15 cellular contexts compared by ENCODE assay signal in the genomic region with DNA sequence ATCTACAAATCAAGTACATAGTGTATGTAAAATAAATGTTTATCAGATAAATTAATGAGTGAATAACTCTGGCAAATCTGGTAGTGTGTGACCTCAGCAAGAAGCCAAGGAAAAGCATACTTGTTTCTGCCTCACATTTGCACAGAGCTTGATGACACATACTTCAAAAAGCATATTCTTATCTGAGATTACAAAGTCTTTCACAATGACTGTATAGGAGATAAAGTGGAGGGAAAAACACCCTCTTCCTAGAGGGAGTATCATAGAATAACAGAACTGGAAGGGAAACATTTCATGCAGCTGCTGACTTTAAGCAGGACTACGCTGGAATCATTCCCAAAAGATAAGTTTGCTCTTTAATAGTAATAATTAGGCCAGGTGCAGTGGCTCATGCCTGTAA. TPM values are rescaled to one million over a fixed set of nuclear protein-coding genes. Genes with fewer than 3 reads are reported as not detected.
DNase-seq lines count a peak whose midpoint lies in the region; ATAC-seq, FAIRE-seq and TF ChIP-seq lines count a peak whose summit lies in the region.
"Had no signal": no experiment of that assay in that cellular context is flagged by ENCODE, and none has a peak within 500 bp of the region (broad histone marks: within the 10 kb centered on the region; RNA-seq: fewer than 3 reads in every experiment).

No MANE protein-coding gene starts in this region.

- H3K4me3 ChIP-seq in fibroblast of pulmonary artery (replicated peaks; ENCODE audit: low read depth, low read length), result no peak overlapping the region

- TF ChIP-seq CTCF in fibroblast of pulmonary artery (IDR thresholded peaks at IDR 0.05; ENCODE audit: low read length, missing control alignments), result no peak
- no peak for TF ChIP-seq CTCF in GM10248 (IDR thresholded peaks at IDR 0.05; ENCODE audit: control extremely low read depth, extremely low read depth, low read depth, missing control alignments)
- TF ChIP-seq CTCF in D721Med (IDR thresholded peaks at IDR 0.05; ENCODE audit: insufficient read depth, missing control alignments), result no peak

- DNase-seq in RKO (ENCODE audit: low spot score) (peak; percentile 28), fibroblast of pulmonary artery (ENCODE audit: low read depth) (peak; percentile 79), renal cortical epithelial cell (ENCODE audit: low read depth) (peak; percentile 39), DMS114 treated with DMSO at 0.1 percent for 48 hours (lab: John Stamatoyannopoulos, UW; ENCODE audit: unreplicated experiment) (no peak), GM10248 (ENCODE audit: extremely low spot score) (no peak), D721Med (ENCODE audit: insufficient read length, low spot score) (no peak)
- DNase-seq in activated CD4-positive, CD25-positive, alpha-beta regulatory T cell treated with anti-CD3 and anti-CD28 coated beads, Interleukin-2, amount 50 U/mL, for 72 hours, result no peak
- DNase-seq: amygdala; left cardiac atrium; NCI-H187; stimulated activated CD4-positive, alpha-beta T cell treated with anti-CD3 and anti-CD28 coated beads, Interleukin-1b, Interleukin-23, amount 100 ng/mL, for 48 hours; stimulated activated naive CD8-positive, alpha-beta T cell treated with anti-CD3 and anti-CD28 coated beads, Interleukin-15, amount 100 ng/mL, for 72 hours; T-helper 9 cell had no signal

- CTCF ChIA-PET in GM10248 (lab: Yijun Ruan, JAX), result interaction anchor here (3.4 kb wide), 1 partner anchor 12 kb away, joined by 8 read pairs; no protein-coding TSS in a partner anchor

- POLR2A ChIA-PET in GM10248 (lab: Yijun Ruan, JAX), result no interaction called here

- FAIRE-seq in D721Med (lab: Jason Lieb, UNC), result no peak

- peak; percentile 36 for ATAC-seq in GM18502 (IDR thresholded peaks at IDR 0.05; ENCODE audit: poor library complexity, unreplicated experiment)
- ATAC-seq: esophagus mucosa; stimulated activated naive CD8-positive, alpha-beta T cell treated with anti-CD3 and anti-CD28 coated beads, Interleukin-15, amount 100 ng/mL, for 72 hours had no signal

RNA-seq across cellular contexts. Expression of a gene that starts 28.1 kb away (rescaled TPM):
- 6.9 and 20.4 TPM in 2 replicates for total RNA-seq in renal cortical epithelial cell

RNA-seq across cellular contexts. Expression of a gene that starts 44.1 kb away (rescaled TPM):
- 52.3 and 78.7 TPM in 2 replicates for total RNA-seq in renal cortical epithelial cell

Comparison
In these comparisons a context has a peak if more than half of its experiments do, and no peak if none do; other contexts are left out.
1. DNase-seq: peak in RKO (single experiment), fibroblast of pulmonary artery (single experiment) and renal cortical epithelial cell (single experiment); none in DMS114 treated with DMSO at 0.1 percent for 48 hours (single experiment), activated CD4-positive, CD25-positive, alpha-beta regulatory T cell treated with anti-CD3 and anti-CD28 coated beads, Interleukin-2, amount 50 U/mL, for 72 hours (single experiment), GM10248 (single experiment) and D721Med (single experiment).